Comparison of ENCODE assay signal across 8 cellular contexts in the genomic region with DNA sequence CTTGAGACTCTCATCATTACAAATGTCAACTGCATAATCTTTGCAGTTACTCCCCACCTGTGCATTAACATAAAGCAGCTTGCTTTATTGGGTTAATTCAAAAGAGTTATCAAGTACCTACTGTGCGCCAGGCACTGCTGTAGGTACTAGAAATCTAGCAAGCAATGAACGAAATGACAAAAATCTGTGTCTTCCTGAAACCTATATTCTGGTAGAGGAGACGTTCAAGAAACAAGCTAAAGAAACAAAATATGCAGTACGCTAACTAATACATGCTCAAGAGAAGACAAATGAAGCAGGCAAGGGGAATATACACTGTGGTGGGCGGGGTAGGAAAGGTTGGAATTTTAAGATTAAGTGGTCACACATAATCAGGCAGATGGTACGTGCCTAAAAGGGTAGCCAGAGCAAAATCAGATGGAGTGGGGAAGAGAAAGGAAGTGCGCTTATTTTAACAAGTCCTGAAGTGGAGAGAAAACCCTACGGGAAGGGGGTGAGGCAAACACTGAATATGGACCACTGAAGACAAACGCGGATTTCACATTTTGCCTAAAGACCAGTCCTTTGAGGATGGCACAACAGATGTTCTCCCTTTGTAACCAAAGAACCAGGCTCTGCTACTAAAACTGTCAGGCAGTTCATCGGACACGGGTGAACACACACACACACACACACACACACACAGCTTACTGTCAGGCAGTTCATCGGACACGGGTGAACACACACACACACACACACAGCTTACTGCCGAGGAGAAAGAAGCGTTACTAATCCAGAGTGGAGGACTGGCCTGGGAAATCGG. TPM values are rescaled to one million over a fixed set of nuclear protein-coding genes. Genes with fewer than 3 reads are reported as not detected.
DNase-seq lines count a peak whose midpoint lies in the region; ATAC-seq and TF ChIP-seq lines count a peak whose summit lies in the region.

No MANE protein-coding gene starts in this region.

- peaks cover 0 to 15% (median 5%) of the 10 kb centered on the region in 5 experiments for H3K9me3 Mint-ChIP-seq in brain

- no peak for TF ChIP-seq POLR2A in lower leg skin (IDR thresholded peaks at IDR 0.05)

- H3K4ac ChIP-seq in mesenchymal stem cell (ENCODE audit: low read depth in 1 of 2, low read length in 2 of 2), result no peak overlapping the region

- H3K79me1 ChIP-seq in mesenchymal stem cell (replicated peaks; ENCODE audit: low read length, poor library complexity, severe bottlenecking), result no peaks in the 10 kb centered on the region

- DNase-seq in GM13976 (ENCODE audit: low spot score), result peak; percentile 22
- peak; percentile 18 for DNase-seq in NCI-H146 treated with DMSO at 0.1 percent for 48 hours (lab: John Stamatoyannopoulos, UW; ENCODE audit: unreplicated experiment)
- DNase-seq in mesenchymal stem cell, result peak; percentile 72
- DNase-seq in lower leg skin (ENCODE audit: low spot score in 2 of 2), result no peak
- DNase-seq in iPS-NIHi7 (ENCODE audit: extremely low spot score), result no peak
- no peak for DNase-seq in activated effector memory CD4-positive, alpha-beta T cell treated with anti-CD3 and anti-CD28 coated beads, Interleukin-2, amount 50 U/mL, for 16 hours

- no peaks in the 10 kb centered on the region for H3K9me3 ChIP-seq in mesenchymal stem cell (ENCODE audit: control insufficient read depth, low read length)

- H2BK12ac ChIP-seq in mesenchymal stem cell (ENCODE audit: low read length in 2 of 2), result peak overlapping the region in 1 of 2 experiments; percentile 46

- H2AFZ ChIP-seq in mesenchymal stem cell (ENCODE audit: low read depth, low read length), result peak overlapping the region; percentile 89

- H3K18ac ChIP-seq in mesenchymal stem cell (ENCODE audit: low read depth in 1 of 2, low read length in 2 of 2), result peak overlapping the region; percentile 18 to 95

- peak overlapping the region in 1 of 2 experiments; percentile 98 for H3K23ac ChIP-seq in mesenchymal stem cell (ENCODE audit: low read length in 2 of 2)

- H2BK5ac ChIP-seq in mesenchymal stem cell (ENCODE audit: low read depth, low read length, poor library complexity, severe bottlenecking), result no peak overlapping the region

- peaks cover 11% of the 10 kb centered on the region for H3K4me1 ChIP-seq in mesenchymal stem cell (ENCODE audit: control insufficient read depth, insufficient read depth, low read depth, low read length)

- no peak for ATAC-seq in GM21528 (IDR thresholded peaks at IDR 0.05; ENCODE audit: low FRiP score, unreplicated experiment)

- H4K8ac ChIP-seq in mesenchymal stem cell (ENCODE audit: low read length), result peak overlapping the region; percentile 75

- H3K14ac ChIP-seq in mesenchymal stem cell (ENCODE audit: low read length in 2 of 2), result no peak overlapping the region

- peak overlapping the region; percentile 84 to 97 (median 92) for H3K4me3 Mint-ChIP-seq in brain

- peak overlapping the region; percentile 19 for H2BK15ac ChIP-seq in mesenchymal stem cell (ENCODE audit: low read depth, poor library complexity, severe bottlenecking)

- H4K91ac ChIP-seq in mesenchymal stem cell (ENCODE audit: low read length), result peak overlapping the region; percentile 30

- peak overlapping the region; percentile 71 to 95 (median 85) for H3K27ac Mint-ChIP-seq in brain

- intact Hi-C loops in lower leg skin (cut with DNase I; ENCODE audit: low total_unique reads), result no loop called here

- no peak overlapping the region for H3K9ac ChIP-seq in mesenchymal stem cell (ENCODE audit: low read length)

- TF ChIP-seq CTCF in GM13976 (IDR thresholded peaks at IDR 0.05; ENCODE audit: borderline replicate concordance, control extremely low read depth, extremely low read depth, insufficient read depth, missing control alignments) (no peak), brain (conservative IDR thresholded peaks at IDR 0.05) (no peak), lower leg skin (IDR thresholded peaks at IDR 0.05) (no peak)

- 32% methylated on average over 12 of the region's 17 CpGs for WGBS in mesenchymal stem cell
- 22 to 29% methylated on average over 17 of the region's 17 CpGs for WGBS in lower leg skin, 2 donors

- H3K4me1 Mint-ChIP-seq in brain, result peaks cover 48% of the 10 kb centered on the region

- no peaks in the 10 kb centered on the region for H3K36me3 ChIP-seq in mesenchymal stem cell (ENCODE audit: control insufficient read depth in 1 of 2, insufficient read depth in 2 of 2, low read depth in 1 of 2, low read length in 2 of 2)

- no peak overlapping the region for H2BK120ac ChIP-seq in mesenchymal stem cell (ENCODE audit: low read depth, low read length)

- H3K4me2 ChIP-seq in mesenchymal stem cell (ENCODE audit: low read length, poor library complexity, severe bottlenecking), result peak overlapping the region; percentile 100

- no peak overlapping the region for H3K27ac ChIP-seq in mesenchymal stem cell (ENCODE audit: low read length, poor library complexity, severe bottlenecking)

- H2AK5ac ChIP-seq in mesenchymal stem cell (ENCODE audit: low read length, severe bottlenecking), result no peak overlapping the region

- peaks cover 5% of the 10 kb centered on the region for H3K27me3 Mint-ChIP-seq in brain

- H3K4me3 ChIP-seq in mesenchymal stem cell (ENCODE audit: insufficient read depth in 1 of 2, low read depth in 1 of 2, low read length in 2 of 2) (peak overlapping the region; percentile 70 to 77), lower leg skin (ENCODE audit: low read depth, poor library complexity, severe bottlenecking) (no peak overlapping the region)

- H3K36me3 Mint-ChIP-seq in brain, result no peaks in the 10 kb centered on the region

- in situ Hi-C loops in GM13976 (cut with MboI; ENCODE audit: low sequenced_read_pairs, unreplicated experiment), result no loop called here

- peaks cover 0 to 34% of the 10 kb centered on the region in 2 experiments for H3K27me3 ChIP-seq in mesenchymal stem cell (ENCODE audit: control insufficient read depth in 1 of 2, insufficient read depth in 1 of 2, low read length in 2 of 2)

RNA-seq across cellular contexts. Expression of gene ELOVL2, which starts 1.2 kb away (rescaled TPM):
- polyA plus RNA-seq in brain (ENCODE audit: insufficient read depth, low read depth, low replicate concordance), result 25.3 TPM
- 11.7 TPM for polyA plus RNA-seq in mesenchymal stem cell (2013, experiment 1 of 2)
- 12.0 TPM for polyA plus RNA-seq in mesenchymal stem cell (2013, experiment 2 of 2)
- total RNA-seq in lower leg skin, result under 1 TPM in 1 of 4 donors, not detected in 3; 0.07 TPM

RNA-seq across cellular contexts. Expression of gene SMIM13, which starts 50.7 kb away (rescaled TPM):
- polyA plus RNA-seq in brain (ENCODE audit: insufficient read depth, low read depth, low replicate concordance), result 6.4 TPM
- 12.3 TPM for polyA plus RNA-seq in mesenchymal stem cell (2013, experiment 1 of 2)
- 13.6 TPM for polyA plus RNA-seq in mesenchymal stem cell (2013, experiment 2 of 2)
- 10 to 100 TPM in 3 of 4 donors, 1 to 10 TPM in 1; 7.6 to 13.9 (median 10.2) TPM for total RNA-seq in lower leg skin

Comparison
In these comparisons a context has a peak if more than half of its experiments do, and no peak if none do; other contexts are left out.
1. DNase-seq: peak in GM13976 (single experiment), NCI-H146 treated with DMSO at 0.1 percent for 48 hours (single experiment) and mesenchymal stem cell (single experiment); none in lower leg skin (0 of 2), iPS-NIHi7 (single experiment) and activated effector memory CD4-positive, alpha-beta T cell treated with anti-CD3 and anti-CD28 coated beads, Interleukin-2, amount 50 U/mL, for 16 hours (single experiment).